ENCODE assay signal across 24 cellular contexts in genomic region chr7:82347808-82348207, GRCh38.
A peak's percentile ranks its signal among the peaks of the same experiment; 100 is the strongest.
DNase-seq lines count a peak whose midpoint lies in the region; ATAC-seq and TF ChIP-seq lines count a peak whose summit lies in the region.
"Had no signal": no experiment of that assay in that cellular context is flagged by ENCODE, and none has a peak within 500 bp of the region (broad histone marks: within the 10 kb centered on the region; RNA-seq: fewer than 3 reads in every experiment).

No MANE protein-coding gene starts in this region.

- H3K36me3 ChIP-seq in hepatocyte (replicated peaks; ENCODE audit: insufficient read depth, low read depth) = no peaks in the 10 kb centered on the region
- H3K36me3 ChIP-seq: BLaER1 treated with 17β-estradiol and CSF1 and Interleukin-3, amounts not matched to agents 10 nM and 100 nM; MG63 had no signal

- H3K9me3 ChIP-seq in hepatocyte (ENCODE audit: low read depth) = no peaks in the 10 kb centered on the region
- H3K9me3 ChIP-seq: BLaER1 treated with 17β-estradiol and CSF1 and Interleukin-3, amounts not matched to agents 10 nM and 100 nM; MG63 had no signal

- no peaks in the 10 kb centered on the region for H4K20me1 ChIP-seq in hepatocyte (ENCODE audit: insufficient read depth, poor library complexity, severe bottlenecking)
- H4K20me1 ChIP-seq: BLaER1 treated with 17β-estradiol and CSF1 and Interleukin-3, amounts not matched to agents 10 nM and 100 nM had no signal

- DNase-seq in left ventricle myocardium superior = no peak
- DNase-seq in cardiac septum (ENCODE audit: low spot score) = no peak
- DNase-seq in NCI-H82 treated with DMSO at 0.1 percent for 48 hours (lab: John Stamatoyannopoulos, UW; ENCODE audit: unreplicated experiment) = peak; percentile 74
- DNase-seq in SKM-1 treated with dmso at 0.1 percent for 144 hours (lab: John Stamatoyannopoulos, UW; ENCODE audit: unreplicated experiment) = no peak
- no peak for DNase-seq in hepatocyte (ENCODE audit: low spot score)
- no peak for DNase-seq in stimulated activated CD4-positive, alpha-beta T cell treated with anti-CD3 and anti-CD28 coated beads, Interleukin-4, amount 100 ng/mL, for 24 hours
- DNase-seq in T-helper 9 cell = no peak
- DNase-seq: Calu3; CD8-positive, alpha-beta T cell; DMS79; H7; Kasumi-1; MG63; NCI-H1048; NCI-H1436; NCI-H2029; NCI-H446 treated with DMSO at 0.1 percent for 48 hours; NCI-H748 treated with DMSO at 0.1 percent for 48 hours; SHP77 had no signal

- no peak overlapping the region for H2AFZ ChIP-seq in hepatocyte

- no peak overlapping the region for H3K4me3 Mint-ChIP-seq in nephron
- H3K4me3 Mint-ChIP-seq: CD8-positive, alpha-beta T cell; IgD-negative memory B cell had no signal

- peaks cover 8% of the 10 kb centered on the region for H3K36me3 Mint-ChIP-seq in nephron (ENCODE audit: low read depth)
- H3K36me3 Mint-ChIP-seq: CD8-positive, alpha-beta T cell; IgD-negative memory B cell had no signal

- peaks cover 11% of the 10 kb centered on the region for H3K4me1 Mint-ChIP-seq in nephron
- H3K4me1 Mint-ChIP-seq: IgD-negative memory B cell had no signal

- no peak overlapping the region for H3K27ac ChIP-seq in hepatocyte
- H3K27ac ChIP-seq: BLaER1 treated with 17β-estradiol and CSF1 and Interleukin-3, amounts not matched to agents 10 nM and 100 nM; HL-60 had no signal

- no peaks in the 10 kb centered on the region for H3K9me3 Mint-ChIP-seq in nephron
- H3K9me3 Mint-ChIP-seq: CD8-positive, alpha-beta T cell; IgD-negative memory B cell had no signal

- H3K4me3 ChIP-seq in hepatocyte = no peak overlapping the region
- H3K4me3 ChIP-seq: BLaER1 treated with 17β-estradiol and CSF1 and Interleukin-3, amounts not matched to agents 10 nM and 100 nM; MG63 had no signal

- intact Hi-C loops in left ventricle myocardium superior (cut with micrococcal nuclease) = no loop called here
- intact Hi-C loops in cardiac septum (cut with DNase I) = no loop called here

- 89% methylated on average over 1 of the region's 1 CpG for WGBS in hepatocyte (ENCODE audit: low lambda C conversion rate, missing lambda C conversion rate)

- no peaks in the 10 kb centered on the region for H3K9me2 ChIP-seq in hepatocyte (replicated peaks; ENCODE audit: insufficient read depth)

- no peak for TF ChIP-seq CTCF in nephron (IDR thresholded peaks at IDR 0.05; ENCODE audit: unreplicated experiment in 3 of 3)
- TF ChIP-seq CTCF in hepatocyte (IDR thresholded peaks at IDR 0.05; ENCODE audit: poor library complexity) = no peak

- H3K27me3 ChIP-seq in hepatocyte = no peaks in the 10 kb centered on the region
- H3K27me3 ChIP-seq: BLaER1 treated with 17β-estradiol and CSF1 and Interleukin-3, amounts not matched to agents 10 nM and 100 nM; MG63 had no signal

- peak overlapping the region; percentile 58 to 74 (median 62) for H3K27ac Mint-ChIP-seq in nephron
- H3K27ac Mint-ChIP-seq: CD8-positive, alpha-beta T cell; IgD-negative memory B cell had no signal

- no peaks in the 10 kb centered on the region for H3K79me2 ChIP-seq in hepatocyte

- no peaks in the 10 kb centered on the region for H3K27me3 Mint-ChIP-seq in nephron (ENCODE audit: low read depth)
- H3K27me3 Mint-ChIP-seq: IgD-negative memory B cell had no signal

- H3K4me2 ChIP-seq in hepatocyte = no peak overlapping the region
- H3K4me2 ChIP-seq: BLaER1 treated with 17β-estradiol and CSF1 and Interleukin-3, amounts not matched to agents 10 nM and 100 nM had no signal

- peak; percentile 26 for ATAC-seq in left ventricle myocardium superior
- ATAC-seq: CD8-positive, alpha-beta T cell; SK-N-SH treated with all-trans-retinoic acid at 6 μM for 48 hours had no signal

- no peaks in the 10 kb centered on the region for H3K4me1 ChIP-seq in hepatocyte (ENCODE audit: insufficient read depth)
- H3K4me1 ChIP-seq: BLaER1 treated with 17β-estradiol and CSF1 and Interleukin-3, amounts not matched to agents 10 nM and 100 nM had no signal
